24 cellular contexts compared by ENCODE assay signal in genomic region chr3:162193148-162193547, GRCh38.
"Had no signal": no experiment of that assay in that cellular context is flagged by ENCODE, and none has a peak within 500 bp of the region (broad histone marks: within the 10 kb centered on the region; RNA-seq: fewer than 3 reads in every experiment).

No MANE protein-coding gene starts in this region.

- H3K27me3 Mint-ChIP-seq: naive thymus-derived CD4-positive, alpha-beta T cell; natural killer cell treated with Interleukin-12 subunit alpha and Interleukin-12 subunit beta and Interleukin-15 and Interleukin-18, amount 100 ng/mL, for 72 hours; progenitor cell of endocrine pancreas; stimulated activated naive B cell treated with anti-CD40 and anti-IgM and Interleukin-4, amounts not matched to agents 10 μg/mL and 1 μg/mL and 100 μg/mL, for 72 hours had no signal

- H3K4me1 ChIP-seq: stomach, testis, thyroid gland, transverse colon, upper lobe of right lung had no signal

- ATAC-seq: left lobe of liver; mucosa of descending colon; naive thymus-derived CD4-positive, alpha-beta T cell; natural killer cell treated with Interleukin-12 subunit alpha and Interleukin-12 subunit beta and Interleukin-15 and Interleukin-18, amount 100 ng/mL, for 72 hours; sciatic nerve; stimulated activated naive B cell treated with anti-CD40 and anti-IgM and Interleukin-4, amounts not matched to agents 10 μg/mL and 1 μg/mL and 100 μg/mL, for 72 hours; stimulated activated naive CD8-positive, alpha-beta T cell treated with anti-CD3 and anti-CD28 coated beads, Interleukin-15, Interleukin-2, amounts not matched to agents 100 U/mL and 50 U/mL, for 24 hours; upper lobe of right lung had no signal

- H3K27me3 ChIP-seq: ovary, right atrium auricular region, stomach, testis, thyroid gland, transverse colon, upper lobe of right lung had no signal

- H3K36me3 ChIP-seq: ovary, right atrium auricular region, stomach, thyroid gland, transverse colon, upper lobe of right lung had no signal

- H3K27ac ChIP-seq: ovary, skin epidermis, stomach, testis, thyroid gland, transverse colon, upper lobe of right lung had no signal

- H3K27ac Mint-ChIP-seq: naive thymus-derived CD4-positive, alpha-beta T cell; natural killer cell treated with Interleukin-12 subunit alpha and Interleukin-12 subunit beta and Interleukin-15 and Interleukin-18, amount 100 ng/mL, for 72 hours; progenitor cell of endocrine pancreas; stimulated activated naive B cell treated with anti-CD40 and anti-IgM and Interleukin-4, amounts not matched to agents 10 μg/mL and 1 μg/mL and 100 μg/mL, for 72 hours had no signal

- H3K36me3 Mint-ChIP-seq: naive thymus-derived CD4-positive, alpha-beta T cell; stimulated activated naive B cell treated with anti-CD40 and anti-IgM and Interleukin-4, amounts not matched to agents 10 μg/mL and 1 μg/mL and 100 μg/mL, for 72 hours had no signal

- H3K4me3 Mint-ChIP-seq: naive thymus-derived CD4-positive, alpha-beta T cell; natural killer cell treated with Interleukin-12 subunit alpha and Interleukin-12 subunit beta and Interleukin-15 and Interleukin-18, amount 100 ng/mL, for 72 hours; stimulated activated naive B cell treated with anti-CD40 and anti-IgM and Interleukin-4, amounts not matched to agents 10 μg/mL and 1 μg/mL and 100 μg/mL, for 72 hours had no signal

- H3K9me3 ChIP-seq: mucosa of descending colon, ovary, right atrium auricular region, testis, thyroid gland, transverse colon, upper lobe of right lung had no signal

- DNase-seq: hippocampal formation; islet precursor cell; midbrain; mucosa of descending colon; naive thymus-derived CD4-positive, alpha-beta T cell; ovary; stimulated activated CD4-positive, alpha-beta T cell treated with anti-CD3 and anti-CD28 coated beads, Interleukin-12 subunit alpha, Interleukin-12 subunit beta, amount 100 ng/mL, for 4 hours; stimulated activated CD4-positive, alpha-beta T cell treated with anti-CD3 and anti-CD28 coated beads, Interleukin-15, amount 100 ng/mL, for 24 hours; stimulated activated CD4-positive, alpha-beta T cell treated with anti-CD3 and anti-CD28 coated beads, Interleukin-2, amount 100 ng/mL, for 24 hours; stimulated activated CD4-positive, alpha-beta T cell treated with anti-CD3 and anti-CD28 coated beads, Interleukin-4, amount 100 ng/mL, for 1 hour; stimulated activated naive B cell treated with anti-CD40 and anti-IgM and Interleukin-4, amounts not matched to agents 10 μg/mL and 1 μg/mL and 100 μg/mL, for 72 hours; stimulated activated naive CD8-positive, alpha-beta T cell treated with anti-CD3 and anti-CD28 coated beads, Interleukin-15, Interleukin-2, amounts not matched to agents 100 U/mL and 50 U/mL, for 24 hours; stomach; testis; thyroid gland; transverse colon; upper lobe of right lung had no signal

- H3K4me3 ChIP-seq: lung, mucosa of descending colon, ovary, right atrium auricular region, skin epidermis, stomach, testis, thyroid gland, transverse colon, upper lobe of right lung had no signal

- H3K4me1 Mint-ChIP-seq: naive thymus-derived CD4-positive, alpha-beta T cell; stimulated activated naive B cell treated with anti-CD40 and anti-IgM and Interleukin-4, amounts not matched to agents 10 μg/mL and 1 μg/mL and 100 μg/mL, for 72 hours had no signal
